In genomic region chr3:186609247-186609868, GRCh38 we compare ENCODE assay signal across 9 cellular contexts. TPM values are rescaled to one million over a fixed set of nuclear protein-coding genes. Genes with fewer than 3 reads are reported as not detected.
DNase-seq lines count a peak whose midpoint lies in the region; ATAC-seq and TF ChIP-seq lines count a peak whose summit lies in the region.
"Had no signal": no experiment of that assay in that cellular context is flagged by ENCODE, and none has a peak within 500 bp of the region (broad histone marks: within the 10 kb centered on the region; RNA-seq: fewer than 3 reads in every experiment).

No MANE protein-coding gene starts in this region.

- H3K36me3 Mint-ChIP-seq in activated CD4-positive, alpha-beta memory T cell treated with anti-CD3 and anti-CD28 coated beads for 36 hours, result no peaks in the 10 kb centered on the region
- H3K36me3 Mint-ChIP-seq in activated CD4-positive, alpha-beta memory T cell treated with anti-CD3 and anti-CD28 coated beads, Interleukin-2, amount 10 ng/mL, durations not matched to agents 7 days and 5 days (ENCODE audit: low read depth), result no peaks in the 10 kb centered on the region
- H3K36me3 Mint-ChIP-seq in activated T-helper 17 cell treated with anti-CD3 and anti-CD28 coated beads, Interleukin-2, amount 50 U/mL, for 72 hours (ENCODE audit: low read depth), result no peaks in the 10 kb centered on the region

- no peak overlapping the region for H3K27ac Mint-ChIP-seq in activated CD4-positive, alpha-beta memory T cell treated with anti-CD3 and anti-CD28 coated beads for 36 hours
- no peak overlapping the region for H3K27ac Mint-ChIP-seq in activated CD4-positive, alpha-beta memory T cell treated with anti-CD3 and anti-CD28 coated beads, Interleukin-2, amount 10 ng/mL, durations not matched to agents 7 days and 5 days
- H3K27ac Mint-ChIP-seq in activated T-helper 17 cell treated with anti-CD3 and anti-CD28 coated beads, Interleukin-2, amount 50 U/mL, for 72 hours, result no peak overlapping the region
- H3K27ac Mint-ChIP-seq: CD4-positive, alpha-beta T cell had no signal

- H4K20me1 ChIP-seq in osteoblast (ENCODE audit: insufficient read depth, low read length), result no peaks in the 10 kb centered on the region

- H3K9me3 Mint-ChIP-seq in activated CD4-positive, alpha-beta memory T cell treated with anti-CD3 and anti-CD28 coated beads for 36 hours, result no peaks in the 10 kb centered on the region
- H3K9me3 Mint-ChIP-seq in activated CD4-positive, alpha-beta memory T cell treated with anti-CD3 and anti-CD28 coated beads, Interleukin-2, amount 10 ng/mL, durations not matched to agents 7 days and 5 days, result no peaks in the 10 kb centered on the region
- H3K9me3 Mint-ChIP-seq in activated T-helper 17 cell treated with anti-CD3 and anti-CD28 coated beads, Interleukin-2, amount 50 U/mL, for 72 hours, result no peaks in the 10 kb centered on the region
- H3K9me3 Mint-ChIP-seq: CD4-positive, alpha-beta T cell had no signal

- intact Hi-C loops in activated CD4-positive, alpha-beta memory T cell treated with anti-CD3 and anti-CD28 coated beads for 36 hours (cut with micrococcal nuclease), result no loop called here

- H3K4me1 ChIP-seq in osteoblast (ENCODE audit: insufficient read depth, low read length), result no peaks in the 10 kb centered on the region

- peaks cover 2% of the 10 kb centered on the region for H3K4me1 Mint-ChIP-seq in activated CD4-positive, alpha-beta memory T cell treated with anti-CD3 and anti-CD28 coated beads for 36 hours (ENCODE audit: low read depth)
- H3K4me1 Mint-ChIP-seq in activated CD4-positive, alpha-beta memory T cell treated with anti-CD3 and anti-CD28 coated beads, Interleukin-2, amount 10 ng/mL, durations not matched to agents 7 days and 5 days, result peaks cover 3% of the 10 kb centered on the region
- H3K4me1 Mint-ChIP-seq in activated T-helper 17 cell treated with anti-CD3 and anti-CD28 coated beads, Interleukin-2, amount 50 U/mL, for 72 hours, result peaks cover 3% of the 10 kb centered on the region

- TF ChIP-seq CTCF in osteoblast (IDR thresholded peaks at IDR 0.05; ENCODE audit: extremely low read depth, low read depth, low read length), result peak; percentile 51

- peaks cover 1% of the 10 kb centered on the region for H3K27me3 Mint-ChIP-seq in activated CD4-positive, alpha-beta memory T cell treated with anti-CD3 and anti-CD28 coated beads for 36 hours
- peaks cover 16% of the 10 kb centered on the region for H3K27me3 Mint-ChIP-seq in activated CD4-positive, alpha-beta memory T cell treated with anti-CD3 and anti-CD28 coated beads, Interleukin-2, amount 10 ng/mL, durations not matched to agents 7 days and 5 days
- peaks cover 3% of the 10 kb centered on the region for H3K27me3 Mint-ChIP-seq in activated T-helper 17 cell treated with anti-CD3 and anti-CD28 coated beads, Interleukin-2, amount 50 U/mL, for 72 hours
- H3K27me3 Mint-ChIP-seq: CD4-positive, alpha-beta T cell had no signal

- no peaks in the 10 kb centered on the region for H3K79me2 ChIP-seq in osteoblast (ENCODE audit: insufficient read depth, low read length)

- peaks cover 16% of the 10 kb centered on the region for H3K27me3 ChIP-seq in osteoblast (ENCODE audit: insufficient read depth, low read length)

- H3K4me3 ChIP-seq in osteoblast (ENCODE audit: insufficient read depth, low read length), result no peak overlapping the region

- H2AFZ ChIP-seq in osteoblast (ENCODE audit: low read length), result peak overlapping the region; percentile 18

- CTCF ChIA-PET in activated CD4-positive, alpha-beta memory T cell treated with anti-CD3 and anti-CD28 coated beads for 36 hours (lab: Charles Lee), result interaction anchor here (0.7 to 3.8 kb wide), 6 partner anchors 8 to 666 kb away, joined by 3 to 15 read pairs (median 4); no protein-coding TSS in a partner anchor
- CTCF ChIA-PET in activated CD4-positive, alpha-beta memory T cell treated with anti-CD3 and anti-CD28 coated beads, Interleukin-2, amount 10 ng/mL, durations not matched to agents 7 days and 5 days (lab: Charles Lee), result interaction anchor here (1.6 to 2.9 kb wide), 4 partner anchors 7 to 212 kb away, joined by 4 to 25 read pairs (median 8); partner anchors contain the start of gene DNAJB11

- no peak overlapping the region for H3K4me3 Mint-ChIP-seq in activated CD4-positive, alpha-beta memory T cell treated with anti-CD3 and anti-CD28 coated beads for 36 hours
- H3K4me3 Mint-ChIP-seq in activated CD4-positive, alpha-beta memory T cell treated with anti-CD3 and anti-CD28 coated beads, Interleukin-2, amount 10 ng/mL, durations not matched to agents 7 days and 5 days, result no peak overlapping the region
- H3K4me3 Mint-ChIP-seq in activated T-helper 17 cell treated with anti-CD3 and anti-CD28 coated beads, Interleukin-2, amount 50 U/mL, for 72 hours, result no peak overlapping the region
- H3K4me3 Mint-ChIP-seq: CD4-positive, alpha-beta T cell had no signal

- no peaks in the 10 kb centered on the region for H3K9me3 ChIP-seq in osteoblast (ENCODE audit: low read depth, low read length)

- no peak for TF ChIP-seq EP300 in Ishikawa (IDR thresholded peaks at IDR 0.05; ENCODE audit: borderline replicate concordance)

- H3K27ac ChIP-seq in osteoblast (ENCODE audit: low read depth, low read length), result no peak overlapping the region

- peak; percentile 55 for TF ChIP-seq RAD21 in Ishikawa (IDR thresholded peaks at IDR 0.05; ENCODE audit: low read depth)

- no peaks in the 10 kb centered on the region for H3K36me3 ChIP-seq in osteoblast (ENCODE audit: insufficient read depth, low read length)

- H3K4me2 ChIP-seq in osteoblast (ENCODE audit: insufficient read depth, low read length), result no peak overlapping the region

- peak; percentile 42 for DNase-seq in activated CD4-positive, alpha-beta memory T cell treated with anti-CD3 and anti-CD28 coated beads for 36 hours
- DNase-seq in activated CD4-positive, alpha-beta memory T cell treated with anti-CD3 and anti-CD28 coated beads, Interleukin-2, amount 10 ng/mL, durations not matched to agents 7 days and 5 days, result no peak
- DNase-seq in osteoblast (ENCODE audit: insufficient read length, low spot score, missing footprints), result no peak
- no peak for DNase-seq in GDM1 (lab: John Stamatoyannopoulos, UW)
- DNase-seq: CD4-positive, alpha-beta T cell had no signal

- POLR2A ChIA-PET in activated CD4-positive, alpha-beta memory T cell treated with anti-CD3 and anti-CD28 coated beads for 36 hours (lab: Charles Lee), result no interaction called here
- POLR2A ChIA-PET in activated CD4-positive, alpha-beta memory T cell treated with anti-CD3 and anti-CD28 coated beads, Interleukin-2, amount 10 ng/mL, durations not matched to agents 7 days and 5 days (lab: Charles Lee), result no interaction called here

- peak; percentile 37 for ATAC-seq in activated T-helper 17 cell treated with anti-CD3 and anti-CD28 coated beads, Interleukin-2, amount 50 U/mL, for 72 hours (replicated peaks)
- ATAC-seq in GM18858 (IDR thresholded peaks at IDR 0.05; ENCODE audit: unreplicated experiment) (no peak), GM18517 (IDR thresholded peaks at IDR 0.05; ENCODE audit: unreplicated experiment) (no peak)

TF ChIP-seq in Ishikawa, 13 proteins besides CTCF, POLR2A, EP300 and RAD21:
- TF ChIP-seq YY1 (IDR thresholded peaks at IDR 0.05; ENCODE audit: low read depth), result 0 out of 2 replicates have a peak, but pooled peaks have one; percentile 39
- TF ChIP-seq, protein P1, sequence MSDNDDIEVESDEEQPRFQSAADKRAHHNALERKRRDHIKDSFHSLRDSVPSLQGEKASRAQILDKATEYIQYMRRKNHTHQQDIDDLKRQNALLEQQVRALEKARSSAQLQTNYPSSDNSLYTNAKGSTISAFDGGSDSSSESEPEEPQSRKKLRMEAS (IDR thresholded peaks at IDR 0.05), result no peak

RNA-seq across cellular contexts. Expression of gene AHSG, which starts 3.5 kb away (rescaled TPM):
- total RNA-seq in activated CD4-positive, alpha-beta memory T cell treated with anti-CD3 and anti-CD28 coated beads for 36 hours, result not detected
- not detected for total RNA-seq in activated CD4-positive, alpha-beta memory T cell treated with anti-CD3 and anti-CD28 coated beads, Interleukin-2, amount 10 ng/mL, durations not matched to agents 7 days and 5 days
- not detected for total RNA-seq in activated T-helper 17 cell treated with anti-CD3 and anti-CD28 coated beads, Interleukin-2, amount 50 U/mL, for 72 hours
- not detected in 2 replicates for total RNA-seq in osteoblast
- total RNA-seq: CD4-positive, alpha-beta T cell had no signal

RNA-seq across cellular contexts. Expression of gene FETUB, which starts 30.8 kb away (rescaled TPM):
- not detected for total RNA-seq in activated CD4-positive, alpha-beta memory T cell treated with anti-CD3 and anti-CD28 coated beads for 36 hours
- total RNA-seq in activated CD4-positive, alpha-beta memory T cell treated with anti-CD3 and anti-CD28 coated beads, Interleukin-2, amount 10 ng/mL, durations not matched to agents 7 days and 5 days, result not detected
- total RNA-seq in activated T-helper 17 cell treated with anti-CD3 and anti-CD28 coated beads, Interleukin-2, amount 50 U/mL, for 72 hours, result not detected
- total RNA-seq in osteoblast, result not detected in 2 replicates
- total RNA-seq: CD4-positive, alpha-beta T cell had no signal

RNA-seq across cellular contexts. Expression of gene DNAJB11, which starts 38.8 kb away (rescaled TPM):
- total RNA-seq in activated CD4-positive, alpha-beta memory T cell treated with anti-CD3 and anti-CD28 coated beads for 36 hours, result 10 to 100 TPM; 36.9 to 39.5 TPM
- 10 to 100 TPM; 50.7 to 55.7 TPM for total RNA-seq in activated CD4-positive, alpha-beta memory T cell treated with anti-CD3 and anti-CD28 coated beads, Interleukin-2, amount 10 ng/mL, durations not matched to agents 7 days and 5 days
- total RNA-seq in activated T-helper 17 cell treated with anti-CD3 and anti-CD28 coated beads, Interleukin-2, amount 50 U/mL, for 72 hours, result 10 to 100 TPM; 22.4 to 46.7 TPM
- 33.9 and 35.8 TPM in 2 replicates for total RNA-seq in osteoblast

RNA-seq across cellular contexts. Expression of gene TBCCD1, which starts 42.2 kb away (rescaled TPM):
- total RNA-seq in activated CD4-positive, alpha-beta memory T cell treated with anti-CD3 and anti-CD28 coated beads for 36 hours, result 10 to 100 TPM; 10.6 to 12.1 TPM
- total RNA-seq in activated CD4-positive, alpha-beta memory T cell treated with anti-CD3 and anti-CD28 coated beads, Interleukin-2, amount 10 ng/mL, durations not matched to agents 7 days and 5 days, result 10 to 100 TPM; 11.9 to 13.5 TPM
- 1 to 10 TPM; 7.8 to 9.7 TPM for total RNA-seq in activated T-helper 17 cell treated with anti-CD3 and anti-CD28 coated beads, Interleukin-2, amount 50 U/mL, for 72 hours
- total RNA-seq in osteoblast, result 15.6 and 20.0 TPM in 2 replicates

RNA-seq across cellular contexts. Expression of gene HRG, which starts 56.5 kb away (rescaled TPM):
- total RNA-seq in activated CD4-positive, alpha-beta memory T cell treated with anti-CD3 and anti-CD28 coated beads for 36 hours, result not detected
- not detected for total RNA-seq in activated CD4-positive, alpha-beta memory T cell treated with anti-CD3 and anti-CD28 coated beads, Interleukin-2, amount 10 ng/mL, durations not matched to agents 7 days and 5 days
- total RNA-seq in activated T-helper 17 cell treated with anti-CD3 and anti-CD28 coated beads, Interleukin-2, amount 50 U/mL, for 72 hours, result not detected
- not detected in 2 replicates for total RNA-seq in osteoblast
- total RNA-seq: CD4-positive, alpha-beta T cell had no signal
